In the genomic region with DNA sequence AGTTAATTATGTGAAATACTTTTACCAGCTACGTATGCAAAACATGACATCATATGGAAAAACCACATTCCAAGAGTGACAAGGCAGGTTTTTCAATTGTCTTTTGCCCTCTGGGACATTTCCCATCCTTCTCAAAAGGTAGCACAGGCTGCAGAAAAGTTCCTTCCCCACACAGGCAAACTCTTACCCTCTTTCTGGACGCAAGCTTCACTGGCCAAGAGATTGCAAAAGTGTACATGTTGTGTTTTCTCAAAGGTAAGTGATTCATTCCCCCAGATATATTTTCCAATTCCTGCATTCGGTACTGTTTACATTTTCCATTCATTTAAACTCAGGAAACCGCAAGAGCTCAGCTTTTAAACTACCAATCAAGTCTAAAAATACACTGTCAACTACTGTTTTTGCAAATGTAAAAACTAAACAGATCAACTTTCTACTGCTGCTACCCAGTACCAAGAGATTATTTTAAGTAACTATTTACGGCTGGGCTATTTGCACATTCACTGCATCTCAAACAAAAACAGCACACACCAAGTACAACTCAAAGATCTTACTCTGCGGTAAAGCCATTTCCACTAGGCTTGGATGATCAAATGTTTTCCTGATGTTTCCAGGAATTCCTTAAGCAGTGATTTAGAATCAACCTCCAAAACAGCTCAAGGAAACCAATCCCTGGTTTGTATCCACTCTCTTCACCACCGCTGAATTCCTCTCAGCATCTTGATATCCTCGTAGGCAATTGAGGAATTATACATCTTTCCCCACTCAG, we compare ENCODE assay signal across 1 cellular context.
TF ChIP-seq lines count a peak whose summit lies in the region.

No MANE protein-coding gene starts in this region.

TF ChIP-seq in K562, 482 proteins besides CTCF, POLR2A, EP300 and RAD21:
- TF ChIP-seq, protein P1, sequence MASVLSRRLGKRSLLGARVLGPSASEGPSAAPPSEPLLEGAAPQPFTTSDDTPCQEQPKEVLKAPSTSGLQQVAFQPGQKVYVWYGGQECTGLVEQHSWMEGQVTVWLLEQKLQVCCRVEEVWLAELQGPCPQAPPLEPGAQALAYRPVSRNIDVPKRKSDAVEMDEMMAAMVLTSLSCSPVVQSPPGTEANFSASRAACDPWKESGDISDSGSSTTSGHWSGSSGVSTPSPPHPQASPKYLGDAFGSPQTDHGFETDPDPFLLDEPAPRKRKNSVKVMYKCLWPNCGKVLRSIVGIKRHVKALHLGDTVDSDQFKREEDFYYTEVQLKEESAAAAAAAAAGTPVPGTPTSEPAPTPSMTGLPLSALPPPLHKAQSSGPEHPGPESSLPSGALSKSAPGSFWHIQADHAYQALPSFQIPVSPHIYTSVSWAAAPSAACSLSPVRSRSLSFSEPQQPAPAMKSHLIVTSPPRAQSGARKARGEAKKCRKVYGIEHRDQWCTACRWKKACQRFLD (CRISPR knock-in tag; IDR thresholded peaks at IDR 0.05): no peak
- peak; percentile 71; the same call in 1 of the 2 replicates for TF ChIP-seq ATF7 (IDR thresholded peaks at IDR 0.05)
- TF ChIP-seq ZNF184 (CRISPR knock-in tag; IDR thresholded peaks at IDR 0.05): no peak
- no peak for TF ChIP-seq NCOR1 (IDR thresholded peaks at IDR 0.05)
- no peak for TF ChIP-seq PHF20 (IDR thresholded peaks at IDR 0.05; ENCODE audit: partially characterized antibody)
- no peak for TF ChIP-seq ZNF695 (CRISPR knock-in tag; IDR thresholded peaks at IDR 0.05)
- TF ChIP-seq PHF8 (IDR thresholded peaks at IDR 0.05; ENCODE audit: borderline replicate concordance, low read length): peak; percentile 13; the same call in 1 of the 2 replicates
- no peak for TF ChIP-seq NCOA1 (IDR thresholded peaks at IDR 0.05; ENCODE audit: low read depth)
- no peak for TF ChIP-seq MYBL2 (IDR thresholded peaks at IDR 0.05; ENCODE audit: low read depth)
- TF ChIP-seq MYBL2 (CRISPR knock-in tag; IDR thresholded peaks at IDR 0.05; ENCODE audit: borderline replicate concordance): no peak
- TF ChIP-seq ESRRB (CRISPR knock-in tag; IDR thresholded peaks at IDR 0.05; ENCODE audit: borderline replicate concordance): no peak
- TF ChIP-seq ARNT (IDR thresholded peaks at IDR 0.05): no peak
- TF ChIP-seq NEUROD1 (IDR thresholded peaks at IDR 0.05; ENCODE audit: borderline replicate concordance, low read depth, low read length, partially characterized antibody): no peak
- TF ChIP-seq CCNT2 (IDR thresholded peaks at IDR 0.05; ENCODE audit: borderline replicate concordance, extremely low read depth, insufficient read length, low read depth, low read length): peak; percentile 17
- no peak for TF ChIP-seq SMC3 (conservative IDR thresholded peaks at IDR 0.05; ENCODE audit: insufficient read depth, low read depth, low read length)
- TF ChIP-seq PCBP1 (IDR thresholded peaks at IDR 0.05; ENCODE audit: low read depth, low read length, poor library complexity, severe bottlenecking): no peak
- TF ChIP-seq JUND (IDR thresholded peaks at IDR 0.05; ENCODE audit: borderline replicate concordance, low read depth, low read length): no peak
- 0 out of 3 replicates have a peak, but pooled peaks have one; percentile 54 for TF ChIP-seq JUND (tag; IDR thresholded peaks at IDR 0.05; ENCODE audit: borderline replicate concordance, low read depth, low read length)
- TF ChIP-seq ADNP (tag; IDR thresholded peaks at IDR 0.05): no peak
- no peak for TF ChIP-seq CBX8 (IDR thresholded peaks at IDR 0.05; ENCODE audit: borderline replicate concordance, extremely low read depth, low read depth, low read length, poor library complexity, severe bottlenecking)
- TF ChIP-seq ZNF133 (CRISPR knock-in tag; IDR thresholded peaks at IDR 0.05): no peak
- TF ChIP-seq, protein P2, sequence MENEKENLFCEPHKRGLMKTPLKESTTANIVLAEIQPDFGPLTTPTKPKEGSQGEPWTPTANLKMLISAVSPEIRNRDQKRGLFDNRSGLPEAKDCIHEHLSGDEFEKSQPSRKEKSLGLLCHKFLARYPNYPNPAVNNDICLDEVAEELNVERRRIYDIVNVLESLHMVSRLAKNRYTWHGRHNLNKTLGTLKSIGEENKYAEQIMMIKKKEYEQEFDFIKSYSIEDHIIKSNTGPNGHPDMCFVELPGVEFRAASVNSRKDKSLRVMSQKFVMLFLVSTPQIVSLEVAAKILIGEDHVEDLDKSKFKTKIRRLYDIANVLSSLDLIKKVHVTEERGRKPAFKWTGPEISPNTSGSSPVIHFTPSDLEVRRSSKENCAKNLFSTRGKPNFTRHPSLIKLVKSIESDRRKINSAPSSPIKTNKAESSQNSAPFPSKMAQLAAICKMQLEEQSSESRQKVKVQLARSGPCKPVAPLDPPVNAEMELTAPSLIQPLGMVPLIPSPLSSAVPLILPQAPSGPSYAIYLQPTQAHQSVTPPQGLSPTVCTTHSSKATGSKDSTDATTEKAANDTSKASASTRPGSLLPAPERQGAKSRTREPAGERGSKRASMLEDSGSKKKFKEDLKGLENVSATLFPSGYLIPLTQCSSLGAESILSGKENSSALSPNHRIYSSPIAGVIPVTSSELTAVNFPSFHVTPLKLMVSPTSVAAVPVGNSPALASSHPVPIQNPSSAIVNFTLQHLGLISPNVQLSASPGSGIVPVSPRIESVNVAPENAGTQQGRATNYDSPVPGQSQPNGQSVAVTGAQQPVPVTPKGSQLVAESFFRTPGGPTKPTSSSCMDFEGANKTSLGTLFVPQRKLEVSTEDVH (IDR thresholded peaks at IDR 0.05; ENCODE audit: low read depth, partially characterized antibody): no peak
- TF ChIP-seq GTF2F1 (IDR thresholded peaks at IDR 0.05; ENCODE audit: low read depth, low read length): no peak
- no peak for TF ChIP-seq FOXA1 (IDR thresholded peaks at IDR 0.05; ENCODE audit: borderline replicate concordance)
- no peak for TF ChIP-seq NCOA4 (IDR thresholded peaks at IDR 0.05; ENCODE audit: partially characterized antibody)
- no peak for TF ChIP-seq SP2 (IDR thresholded peaks at IDR 0.05; ENCODE audit: extremely low read depth, low read depth, low read length, poor library complexity, severe bottlenecking)
- no peak for TF ChIP-seq CTBP1 (IDR thresholded peaks at IDR 0.05; ENCODE audit: borderline replicate concordance)
- TF ChIP-seq NFE2 (IDR thresholded peaks at IDR 0.05; ENCODE audit: low read depth): peak; percentile 53; the same call in 1 of the 2 replicates
- TF ChIP-seq, protein P3, sequence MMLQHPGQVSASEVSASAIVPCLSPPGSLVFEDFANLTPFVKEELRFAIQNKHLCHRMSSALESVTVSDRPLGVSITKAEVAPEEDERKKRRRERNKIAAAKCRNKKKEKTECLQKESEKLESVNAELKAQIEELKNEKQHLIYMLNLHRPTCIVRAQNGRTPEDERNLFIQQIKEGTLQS (IDR thresholded peaks at IDR 0.05): peak; percentile 70
- TF ChIP-seq, protein P3 (CRISPR knock-in tag; conservative IDR thresholded peaks at IDR 0.05): no peak
- 0 out of 2 replicates have a peak, but pooled peaks have one; percentile 31 for TF ChIP-seq ZFPM2 (CRISPR knock-in tag; IDR thresholded peaks at IDR 0.05)
- no peak for TF ChIP-seq PYGO2 (tag; IDR thresholded peaks at IDR 0.05)
- TF ChIP-seq MAFG (tag; conservative IDR thresholded peaks at IDR 0.05): peak; percentile 36; the same call in 1 of the 2 replicates
- no peak for TF ChIP-seq SMAD2 (IDR thresholded peaks at IDR 0.05; ENCODE audit: low read depth, low read length)
- no peak for TF ChIP-seq ZZZ3 (IDR thresholded peaks at IDR 0.05)
- peak; percentile 54 for TF ChIP-seq C11orf30 (IDR thresholded peaks at IDR 0.05; ENCODE audit: low read depth)
- TF ChIP-seq HMGN3 (IDR thresholded peaks at IDR 0.05; ENCODE audit: borderline replicate concordance, extremely low read depth, insufficient read length, low read depth, low read length): no peak
- peak; percentile 53 for TF ChIP-seq ZNF316 (IDR thresholded peaks at IDR 0.05)
